8 cellular contexts compared by ENCODE assay signal in genomic region chr3:9732080-9732752, GRCh38. TPM values are rescaled to one million over a fixed set of nuclear protein-coding genes. Genes with fewer than 3 reads are reported as not detected.
DNase-seq lines count a peak whose midpoint lies in the region; ATAC-seq, FAIRE-seq and TF ChIP-seq lines count a peak whose summit lies in the region.

No MANE protein-coding gene starts in this region.

- peak; percentile 41 for DNase-seq in GM12891 (ENCODE audit: insufficient read length, low spot score)
- peak in 1 of 2 donors; percentile 9 for DNase-seq in cardiac fibroblast (ENCODE audit: low read depth in 2 of 2)
- no peak for DNase-seq in left lobe of liver (ENCODE audit: low spot score)
- DNase-seq in stimulated activated naive CD4-positive, alpha-beta T cell treated with Interleukin-2 at 50 U/mL for 16 hours (lab: John Stamatoyannopoulos, UW), result peak; percentile 32
- DNase-seq in frontal cortex (ENCODE audit: low spot score in 2 of 2), result no peak

- H3K9me3 Mint-ChIP-seq in T-helper 1 cell treated with Interleukin-12 subunit alpha and Interleukin-12 subunit beta and Interleukin-4 antibody, amounts not matched to agents 30 μg/mL and 1 μg/mL, for 36 hours, result no peaks in the 10 kb centered on the region

- H3K27me3 Mint-ChIP-seq in T-helper 1 cell treated with Interleukin-12 subunit alpha and Interleukin-12 subunit beta and Interleukin-4 antibody, amounts not matched to agents 30 μg/mL and 1 μg/mL, for 36 hours (ENCODE audit: low read depth), result no peaks in the 10 kb centered on the region

- TF ChIP-seq POLR2A in GM12891 (IDR thresholded peaks at IDR 0.05; ENCODE audit: low read depth, low read length), result no peak

- H3K4me3 ChIP-seq in cardiac fibroblast (replicated peaks in 1 of 2; ENCODE audit: low read depth in 2 of 2, low read length in 2 of 2), result peak overlapping the region; percentile 96 to 97

- H3K27ac Mint-ChIP-seq in T-helper 1 cell treated with Interleukin-12 subunit alpha and Interleukin-12 subunit beta and Interleukin-4 antibody, amounts not matched to agents 30 μg/mL and 1 μg/mL, for 36 hours, result peak overlapping the region; percentile 88

- peak overlapping the region; percentile 98 for H3K4me3 Mint-ChIP-seq in T-helper 1 cell treated with Interleukin-12 subunit alpha and Interleukin-12 subunit beta and Interleukin-4 antibody, amounts not matched to agents 30 μg/mL and 1 μg/mL, for 36 hours

- peaks cover 31% of the 10 kb centered on the region for H3K36me3 Mint-ChIP-seq in T-helper 1 cell treated with Interleukin-12 subunit alpha and Interleukin-12 subunit beta and Interleukin-4 antibody, amounts not matched to agents 30 μg/mL and 1 μg/mL, for 36 hours (ENCODE audit: low read depth)

- no peak for FAIRE-seq in GM12891 (lab: Jason Lieb, UNC)
- FAIRE-seq in frontal cortex (lab: Jason Lieb, UNC), result no peak

- no peak for TF ChIP-seq CTCF in cardiac fibroblast (IDR thresholded peaks at IDR 0.05; ENCODE audit: low read depth, low read length)

- peaks cover 42% of the 10 kb centered on the region for H3K4me1 Mint-ChIP-seq in T-helper 1 cell treated with Interleukin-12 subunit alpha and Interleukin-12 subunit beta and Interleukin-4 antibody, amounts not matched to agents 30 μg/mL and 1 μg/mL, for 36 hours (ENCODE audit: low read depth)

- ATAC-seq in HG02943 (IDR thresholded peaks at IDR 0.05; ENCODE audit: low read depth, unreplicated experiment) (peak; percentile 2), left lobe of liver (peak; percentile 2), HG03175 (IDR thresholded peaks at IDR 0.05; ENCODE audit: unreplicated experiment) (no peak)

TF ChIP-seq in GM12891, 5 proteins besides CTCF, POLR2A, EP300 and RAD21:
- TF ChIP-seq POU2F2 (IDR thresholded peaks at IDR 0.05; ENCODE audit: low read depth, low read length) (no peak), SPI1 (IDR thresholded peaks at IDR 0.05; ENCODE audit: low read depth, low read length) (no peak), POLR2AphosphoS5 (IDR thresholded peaks at IDR 0.05; ENCODE audit: low read depth, low read length) (no peak), PAX5 (IDR thresholded peaks at IDR 0.05; ENCODE audit: insufficient read depth, low read length, severe bottlenecking) (no peak), TAF1 (IDR thresholded peaks at IDR 0.05; ENCODE audit: low read depth, low read length) (no peak)

RNA-seq across cellular contexts. Expression of gene BRPF1, which starts 0.7 kb away (rescaled TPM):
- polyA plus RNA-seq in GM12891 (2012; ENCODE audit: low read depth, missing spikeins), result 11.0 TPM
- total RNA-seq in left lobe of liver (5.9 TPM), frontal cortex (16.3 TPM)

RNA-seq across cellular contexts. Expression of gene OGG1, which starts 17.5 kb away (rescaled TPM):
- 10.0 TPM for polyA plus RNA-seq in GM12891 (2012; ENCODE audit: low read depth, missing spikeins)
- total RNA-seq in left lobe of liver, result 16.0 TPM
- total RNA-seq in frontal cortex, result 98.6 TPM

RNA-seq across cellular contexts. Expression of gene CPNE9, which starts 28.6 kb away (rescaled TPM):
- polyA plus RNA-seq in GM12891 (2012; ENCODE audit: low read depth, missing spikeins), result 0.04 TPM
- not detected for total RNA-seq in left lobe of liver
- total RNA-seq in frontal cortex, result 0.41 TPM

RNA-seq across cellular contexts. Expression of gene CAMK1, which starts 37.5 kb away (rescaled TPM):
- polyA plus RNA-seq in GM12891 (2012; ENCODE audit: low read depth, missing spikeins), result 0.53 TPM
- 24.6 TPM for total RNA-seq in left lobe of liver
- 69.7 TPM for total RNA-seq in frontal cortex

Comparison
In these comparisons a context has a peak if more than half of its experiments do, and no peak if none do; other contexts are left out.
1. DNase-seq: peak in GM12891 (single experiment) and stimulated activated naive CD4-positive, alpha-beta T cell treated with Interleukin-2 at 50 U/mL for 16 hours (single experiment); none in left lobe of liver (single experiment) and frontal cortex (0 of 2).